ENCODE assay signal across 8 cellular contexts in the genomic region with DNA sequence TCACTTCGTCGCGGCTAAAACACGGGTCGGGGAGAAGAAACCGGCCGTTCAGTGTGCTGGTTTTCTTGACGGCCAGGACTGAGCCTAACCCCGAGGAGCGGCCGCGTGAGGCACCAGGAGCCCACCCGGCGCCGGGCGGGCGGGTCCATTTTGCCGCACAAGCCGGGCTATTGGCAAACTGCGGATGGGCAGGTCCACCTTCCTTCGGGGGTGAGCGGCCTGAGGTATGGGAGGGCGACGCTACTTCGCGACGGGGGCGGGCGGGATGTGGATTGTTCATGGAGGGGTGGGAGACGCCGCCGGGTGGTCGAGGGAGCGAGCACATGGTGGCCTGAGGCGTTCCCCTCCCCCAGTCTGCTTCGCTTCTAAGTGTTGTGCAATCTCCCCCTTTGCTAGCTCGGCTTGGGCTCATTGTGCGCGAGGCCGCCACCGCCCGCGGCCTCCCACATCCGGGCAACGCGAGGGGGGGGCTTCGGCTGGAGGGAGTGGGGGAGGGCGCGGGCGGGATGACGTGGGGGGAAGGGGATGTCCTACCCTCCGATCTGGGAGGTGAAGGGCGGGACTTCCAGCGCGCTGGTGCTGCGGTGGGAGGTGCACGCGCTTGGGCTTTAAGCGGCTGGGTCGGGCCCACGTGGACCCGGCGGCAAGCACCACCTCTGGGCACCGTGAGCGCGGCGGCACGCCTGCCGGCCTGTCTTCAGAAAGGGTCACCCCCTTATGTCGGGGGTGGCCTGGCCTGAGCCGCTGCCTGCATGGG. TPM values are rescaled to one million over a fixed set of nuclear protein-coding genes. Genes with fewer than 3 reads are reported as not detected.
DNase-seq lines count a peak whose midpoint lies in the region; ATAC-seq and TF ChIP-seq lines count a peak whose summit lies in the region.

No MANE protein-coding gene starts in this region.

- peaks cover 14% of the 10 kb centered on the region for H3K36me3 ChIP-seq in neural cell (ENCODE audit: insufficient read depth, low read length)

- no peak for DNase-seq in GM12864 (ENCODE audit: low read depth)
- DNase-seq in KBM-7, result peak; percentile 88
- peak; percentile 47 for DNase-seq in SHP77 treated with DMSO at 0.1 percent for 48 hours (lab: John Stamatoyannopoulos, UW)
- DNase-seq in activated effector memory CD4-positive, alpha-beta T cell treated with anti-CD3 and anti-CD28 coated beads, Interleukin-2, amount 50 U/mL, for 16 hours, result peak; percentile 95
- peak; percentile 96 for DNase-seq in fibroblast of villous mesenchyme (ENCODE audit: low read depth)
- peak; percentile 91 for DNase-seq in stimulated activated naive CD8-positive, alpha-beta T cell treated with anti-CD3 and anti-CD28 coated beads, Interleukin-15, Interleukin-2, amounts not matched to agents 100 U/mL and 50 U/mL, for 24 hours

- peak; percentile 42 for ATAC-seq in stimulated activated naive CD8-positive, alpha-beta T cell treated with anti-CD3 and anti-CD28 coated beads, Interleukin-15, Interleukin-2, amounts not matched to agents 100 U/mL and 50 U/mL, for 24 hours
- ATAC-seq in GM21381 (IDR thresholded peaks at IDR 0.05; ENCODE audit: unreplicated experiment), result no peak

- TF ChIP-seq EP300 in neural cell (conservative IDR thresholded peaks at IDR 0.05; ENCODE audit: poor library complexity, severe bottlenecking), result no peak

- H3K4me2 ChIP-seq in neural cell (ENCODE audit: low read length), result peak overlapping the region; percentile 94

- H3K27me3 ChIP-seq in neural cell (ENCODE audit: insufficient read depth, low read depth, low read length), result no peaks in the 10 kb centered on the region

- TF ChIP-seq CTCF in GM12864 (IDR thresholded peaks at IDR 0.05; ENCODE audit: low read depth, low read length, missing control alignments), result no peak
- no peak for TF ChIP-seq CTCF in fibroblast of villous mesenchyme (IDR thresholded peaks at IDR 0.05; ENCODE audit: insufficient read depth, low read depth, low read length)
- TF ChIP-seq CTCF in neural cell (IDR thresholded peaks at IDR 0.05; ENCODE audit: poor library complexity, severe bottlenecking), result no peak

- peak overlapping the region; percentile 97 for H3K27ac ChIP-seq in neural cell (ENCODE audit: low read length)

- H2AFZ ChIP-seq in neural cell (ENCODE audit: low read depth, low read length), result peak overlapping the region; percentile 8

- H3F3A ChIP-seq in neural cell (ENCODE audit: insufficient read depth, low read length, poor library complexity, severe bottlenecking), result no peaks in the 10 kb centered on the region

- H4K20me1 ChIP-seq in neural cell (ENCODE audit: insufficient read depth), result peaks cover 30% of the 10 kb centered on the region

- H3K4me3 ChIP-seq in GM12864 (ENCODE audit: low read depth, low read length) (peak overlapping the region; percentile 96), fibroblast of villous mesenchyme (ENCODE audit: low read depth, low read length) (peak overlapping the region; percentile 95), neural cell (ENCODE audit: low read length) (peak overlapping the region; percentile 100)

- no peak for TF ChIP-seq RAD21 in neural cell (conservative IDR thresholded peaks at IDR 0.05)

- no peaks in the 10 kb centered on the region for H3K9me3 ChIP-seq in neural cell (ENCODE audit: low read length)

- in situ Hi-C loops in KBM-7 (cut with MboI; ENCODE audit: low pct_unique_long_range_greater_than_20kb, low sequenced_read_pairs), result no loop called here

- peak overlapping the region; percentile 100 for H3K9ac ChIP-seq in neural cell (ENCODE audit: low read length)

- H3K9me2 ChIP-seq in neural cell (ENCODE audit: insufficient read depth, low read length), result no peaks in the 10 kb centered on the region

- peaks cover 35% of the 10 kb centered on the region for H3K79me2 ChIP-seq in neural cell (replicated peaks; ENCODE audit: insufficient read depth, low read length)

TF ChIP-seq in neural cell, 6 proteins besides CTCF, POLR2A, EP300 and RAD21:
- peak; percentile 89 for TF ChIP-seq POLR2AphosphoS5 (IDR thresholded peaks at IDR 0.05)
- TF ChIP-seq TAF1 (IDR thresholded peaks at IDR 0.05; ENCODE audit: low read depth), result no peak
- TF ChIP-seq MXI1 (conservative IDR thresholded peaks at IDR 0.05; ENCODE audit: poor library complexity, severe bottlenecking), result peak; percentile 96

RNA-seq across cellular contexts. Expression of a gene that starts 5.9 kb away (rescaled TPM):
- total RNA-seq in fibroblast of villous mesenchyme, result 9.1 and 9.7 TPM in 2 replicates
- polyA plus RNA-seq in neural cell, result not detected in 2 replicates
- polyA minus RNA-seq in neural cell, result not detected in 2 replicates

RNA-seq across cellular contexts. Expression of a gene that starts 10.2 kb away (rescaled TPM):
- total RNA-seq in fibroblast of villous mesenchyme, result 70.5 and 101 TPM in 2 replicates
- 110 and 118 TPM in 2 replicates for polyA plus RNA-seq in neural cell
- 39.7 and 43.1 TPM in 2 replicates for polyA minus RNA-seq in neural cell

RNA-seq across cellular contexts. Expression of a gene that starts 11.8 kb away (rescaled TPM):
- total RNA-seq in fibroblast of villous mesenchyme, result 69.9 and 75.1 TPM in 2 replicates
- 148 and 151 TPM in 2 replicates for polyA plus RNA-seq in neural cell
- 74.8 and 105 TPM in 2 replicates for polyA minus RNA-seq in neural cell

RNA-seq across cellular contexts. Expression of a gene that starts 15.0 kb away (rescaled TPM):
- total RNA-seq in fibroblast of villous mesenchyme, result 0.43 and 0.64 TPM in 2 replicates
- polyA plus RNA-seq in neural cell, result 0.15 TPM in 1 of 2 replicates, not detected in the other
- not detected in 2 replicates for polyA minus RNA-seq in neural cell

RNA-seq across cellular contexts. Expression of a gene that starts 16.4 kb away (rescaled TPM):
- total RNA-seq in fibroblast of villous mesenchyme, result under 0.01 and 0.64 TPM in 2 replicates
- polyA plus RNA-seq in neural cell, result 0.47 and 1.5 TPM in 2 replicates
- not detected in 2 replicates for polyA minus RNA-seq in neural cell
